ENCODE assay signal across 25 cellular contexts in the genomic region with DNA sequence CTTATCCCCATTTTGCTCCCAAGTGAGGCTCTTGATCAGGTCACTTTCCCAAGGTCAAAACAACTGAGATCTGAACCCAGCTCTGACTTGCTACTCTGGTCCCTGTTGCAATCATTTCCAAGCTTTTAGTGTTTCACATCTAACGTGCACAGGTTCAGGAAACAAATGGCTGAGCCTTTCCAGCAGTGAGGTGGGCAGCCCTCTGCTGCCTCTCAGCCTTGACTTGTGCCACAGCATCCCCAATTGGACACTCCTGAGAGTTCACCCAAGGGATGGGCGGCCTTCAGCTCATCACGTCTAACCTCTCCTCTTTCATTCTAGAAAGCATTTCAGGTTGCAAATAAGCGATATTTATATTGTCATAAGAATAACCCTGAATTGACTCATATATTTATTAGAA.
DNase-seq lines count a peak whose midpoint lies in the region; ATAC-seq and TF ChIP-seq lines count a peak whose summit lies in the region.
"Had no signal": no experiment of that assay in that cellular context is flagged by ENCODE, and none has a peak within 500 bp of the region (broad histone marks: within the 10 kb centered on the region; RNA-seq: fewer than 3 reads in every experiment).

No MANE protein-coding gene starts in this region.

- no peaks in the 10 kb centered on the region for H3K27me3 Mint-ChIP-seq in endodermal cell (ENCODE audit: insufficient read depth)
- H3K27me3 Mint-ChIP-seq: CD4-positive, alpha-beta memory T cell; IgD-negative memory B cell; T-cell had no signal

- H2AFZ ChIP-seq in OCI-LY7 (ENCODE audit: low read length): no peak overlapping the region
- H2AFZ ChIP-seq: GM23248 had no signal

- no peaks in the 10 kb centered on the region for H4K20me1 ChIP-seq in OCI-LY7 (ENCODE audit: insufficient read depth, low read length)

- CTCF ChIA-PET in OCI-LY7 (lab: Charles Lee; ENCODE audit: unreplicated experiment): no interaction called here

- H3K4me1 Mint-ChIP-seq in endodermal cell: no peaks in the 10 kb centered on the region
- H3K4me1 Mint-ChIP-seq: CD4-positive, alpha-beta memory T cell; IgD-negative memory B cell; T-cell had no signal

- H3K27me3 ChIP-seq in endodermal cell (ENCODE audit: control insufficient read depth, insufficient read depth, low read length, poor library complexity, severe bottlenecking) (no peaks in the 10 kb centered on the region), upper lobe of right lung (no peaks in the 10 kb centered on the region)

- H3K36me3 Mint-ChIP-seq in endodermal cell (ENCODE audit: low read depth): no peaks in the 10 kb centered on the region
- H3K36me3 Mint-ChIP-seq: CD4-positive, alpha-beta memory T cell; IgD-negative memory B cell; T-cell had no signal

- no peaks in the 10 kb centered on the region for H3K79me2 ChIP-seq in OCI-LY7 (ENCODE audit: insufficient read depth, low read depth, low read length)

- H3K4me3 Mint-ChIP-seq in endodermal cell: no peak overlapping the region
- H3K4me3 Mint-ChIP-seq: CD4-positive, alpha-beta memory T cell; IgD-negative memory B cell; T-cell had no signal

- no peaks in the 10 kb centered on the region for H3K9me3 Mint-ChIP-seq in endodermal cell
- H3K9me3 Mint-ChIP-seq: T-cell had no signal

- H3K27ac ChIP-seq in OCI-LY7 (ENCODE audit: low read depth, low read length, poor library complexity, severe bottlenecking) (no peak overlapping the region), endodermal cell (ENCODE audit: low read depth, low read length) (no peak overlapping the region), upper lobe of right lung (no peak overlapping the region)
- H3K27ac ChIP-seq: GM23248, HL-60, KMS-11 had no signal

- ATAC-seq in upper lobe of right lung: no peak
- ATAC-seq: T-cell had no signal

- DNase-seq in GM12864 (ENCODE audit: low read depth) (no peak), HFF-Myc (ENCODE audit: extremely low read depth, low read depth) (no peak), OCI-LY7 (ENCODE audit: low spot score) (peak; percentile 26), endodermal cell (no peak), upper lobe of right lung (no peak), SKM-1 treated with dmso at 0.1 percent for 144 hours (lab: John Stamatoyannopoulos, UW; ENCODE audit: unreplicated experiment) (no peak)
- DNase-seq in effector CD4-positive, alpha-beta T cell: no peak
- DNase-seq: C1 segment of cervical spinal cord; CD4-positive, alpha-beta memory T cell; COR-L47; DMS53; GM23248; HCEC 1CT; NCI-H1092; NCI-H1417 treated with DMSO at 0.1 percent for 48 hours; NCI-H1694 treated with DMSO at 0.1 percent for 48 hours; NCI-H2081; NCI-H2171; NCI-H345; NCI-H510A treated with DMSO at 0.1 percent for 48 hours; NCI-H774; T-cell had no signal

- no peaks in the 10 kb centered on the region for H3K9me2 ChIP-seq in OCI-LY7 (ENCODE audit: insufficient read depth, low read length)

- peaks cover 10% of the 10 kb centered on the region for H3K4me1 ChIP-seq in OCI-LY7 (ENCODE audit: insufficient read depth, low read length, poor library complexity, severe bottlenecking)
- H3K4me1 ChIP-seq in endodermal cell (ENCODE audit: control insufficient read depth, insufficient read depth, low read length): no peaks in the 10 kb centered on the region
- peaks cover 5% of the 10 kb centered on the region for H3K4me1 ChIP-seq in upper lobe of right lung

- 80 to 89% methylated on average over 4 of the region's 4 CpGs for WGBS in endodermal cell (ENCODE audit: insufficient coverage in 1 of 2, insufficient read length in 1 of 2), 2 experiments

- intact Hi-C loops in OCI-LY7 (cut with micrococcal nuclease; ENCODE audit: unreplicated experiment) (no loop called here), upper lobe of right lung (cut with DNase I) (no loop called here)

- no TSS peak for BruUV-seq in OCI-LY7 (replicated peaks; lab: Mats Ljungman, UMichigan)

- no peak overlapping the region for H3K9ac ChIP-seq in endodermal cell (ENCODE audit: extremely low read depth, low read length, poor library complexity, severe bottlenecking)
- H3K9ac ChIP-seq: GM23248, KMS-11 had no signal

- H3K4me2 ChIP-seq in OCI-LY7 (ENCODE audit: low read length): no peak overlapping the region
- H3K4me2 ChIP-seq: KMS-11 had no signal

- TF ChIP-seq CTCF in GM12864 (IDR thresholded peaks at IDR 0.05; ENCODE audit: low read depth, low read length, missing control alignments): peak; percentile 21
- TF ChIP-seq CTCF in HFF-Myc (IDR thresholded peaks at IDR 0.05; ENCODE audit: low read depth, low read length, missing control alignments): peak; percentile 5
- peak; percentile 51 for TF ChIP-seq CTCF in OCI-LY7 (conservative IDR thresholded peaks at IDR 0.05; ENCODE audit: low read length)
- peak; percentile 45 for TF ChIP-seq CTCF in endodermal cell (conservative IDR thresholded peaks at IDR 0.05)
- no peak for TF ChIP-seq CTCF in upper lobe of right lung (IDR thresholded peaks at IDR 0.05)

- no peak overlapping the region for H3K27ac Mint-ChIP-seq in endodermal cell
- H3K27ac Mint-ChIP-seq: CD4-positive, alpha-beta memory T cell; IgD-negative memory B cell; T-cell had no signal

- H3K36me3 ChIP-seq in OCI-LY7 (ENCODE audit: insufficient read depth, low read length): no peaks in the 10 kb centered on the region
- H3K36me3 ChIP-seq in endodermal cell (ENCODE audit: control insufficient read depth, insufficient read depth, low read length): no peaks in the 10 kb centered on the region
- no peaks in the 10 kb centered on the region for H3K36me3 ChIP-seq in upper lobe of right lung

- H3K9me3 ChIP-seq in OCI-LY7 (ENCODE audit: low read length) (no peaks in the 10 kb centered on the region), endodermal cell (ENCODE audit: control insufficient read depth, low read length) (no peaks in the 10 kb centered on the region), upper lobe of right lung (no peaks in the 10 kb centered on the region)

- POLR2A ChIA-PET in OCI-LY7 (lab: Charles Lee): no interaction called here

- H3K4me3 ChIP-seq in GM12864 (ENCODE audit: low read depth, low read length): no peak overlapping the region
- H3K4me3 ChIP-seq in HFF-Myc (replicated peaks; ENCODE audit: low read depth, low read length): no peak overlapping the region
- H3K4me3 ChIP-seq in OCI-LY7 (ENCODE audit: low read depth, low read length, poor library complexity, severe bottlenecking): no peak overlapping the region
- H3K4me3 ChIP-seq in endodermal cell (ENCODE audit: low read length): no peak overlapping the region
- H3K4me3 ChIP-seq in upper lobe of right lung: no peak overlapping the region
- H3K4me3 ChIP-seq: GM23248 had no signal
